Comparison of ENCODE assay signal across 9 cellular contexts in genomic region chr2:218570850-218571249, GRCh38. TPM values are rescaled to one million over a fixed set of nuclear protein-coding genes. Genes with fewer than 3 reads are reported as not detected.
DNase-seq lines count a peak whose midpoint lies in the region; ATAC-seq and TF ChIP-seq lines count a peak whose summit lies in the region.
"Had no signal": no experiment of that assay in that cellular context is flagged by ENCODE, and none has a peak within 500 bp of the region (broad histone marks: within the 10 kb centered on the region; RNA-seq: fewer than 3 reads in every experiment).

No MANE protein-coding gene starts in this region.

- H3K9ac ChIP-seq in HUES64 (ENCODE audit: low read depth, low read length), result peak overlapping the region; percentile 98; the same call in 1 of the 2 replicates

- peaks cover 61% of the 10 kb centered on the region for H3K36me3 ChIP-seq in HUES64 (ENCODE audit: insufficient read depth, low read length)

- ATAC-seq in GM21717 (IDR thresholded peaks at IDR 0.05; ENCODE audit: unreplicated experiment), result no peak

- peak overlapping the region; percentile 92 for H3K4me3 Mint-ChIP-seq in mesothelial cell of epicardium

- no peaks in the 10 kb centered on the region for H3K9me3 Mint-ChIP-seq in mesothelial cell of epicardium

- H3K36me3 Mint-ChIP-seq in mesothelial cell of epicardium, result peaks cover 2% of the 10 kb centered on the region

- no peaks in the 10 kb centered on the region for H3K27me3 ChIP-seq in HUES64 (ENCODE audit: insufficient read depth, low read length)

- in situ Hi-C loops in astrocyte of the cerebellum (cut with HindIII; ENCODE audit: low sequenced_read_pairs), result loop anchor here (5.0 kb wide), 1 partner anchor 86 kb away; the partner anchor contains the start of genes BCS1L and ZNF142

- WGBS in HUES64, result 86% methylated on average over 5 of the region's 6 CpGs

- peaks cover 17% of the 10 kb centered on the region for H3K4me1 ChIP-seq in HUES64 (ENCODE audit: insufficient read depth, low read length)

- TF ChIP-seq CTCF in astrocyte of the cerebellum (IDR thresholded peaks at IDR 0.05; ENCODE audit: low read depth, low read length, missing control alignments), result no peak
- no peak for TF ChIP-seq CTCF in mesothelial cell of epicardium (IDR thresholded peaks at IDR 0.05; ENCODE audit: unreplicated experiment)

- peak overlapping the region; percentile 95 for H3K27ac Mint-ChIP-seq in mesothelial cell of epicardium

- H3K9me3 ChIP-seq in HUES64 (ENCODE audit: insufficient read depth, low read depth, low read length), result no peaks in the 10 kb centered on the region

- peak; percentile 15 for DNase-seq in AG20443 (ENCODE audit: low spot score)
- DNase-seq in astrocyte of the cerebellum (ENCODE audit: low read depth), result no peak
- DNase-seq in mesothelial cell of epicardium (ENCODE audit: low spot score in 2 of 2, unreplicated experiment in 2 of 2), result no peak
- no peak for DNase-seq in NCI-H2227 treated with DMSO at 0.1 percent for 48 hours (lab: John Stamatoyannopoulos, UW)
- no peak for DNase-seq in NCI-H1436 treated with DMSO at 0.1 percent for 48 hours (lab: John Stamatoyannopoulos, UW)
- DNase-seq in NCI-H1930 (lab: John Stamatoyannopoulos, UW), result no peak
- DNase-seq: NCI-H526 had no signal

- no peak overlapping the region for H3K27ac ChIP-seq in HUES64 (ENCODE audit: low read depth, low read length)

- H3K4me3 ChIP-seq in HUES64 (ENCODE audit: low read length) (peak overlapping the region; percentile 87), astrocyte of the cerebellum (ENCODE audit: low read depth, low read length) (peak overlapping the region; percentile 81)

- peaks cover 36% of the 10 kb centered on the region for H3K4me1 Mint-ChIP-seq in mesothelial cell of epicardium

- no peaks in the 10 kb centered on the region for H3K27me3 Mint-ChIP-seq in mesothelial cell of epicardium (ENCODE audit: low read depth)

RNA-seq across cellular contexts. Expression of gene CNOT9, which starts 2.2 kb away (rescaled TPM):
- 78.1 TPM for polyA plus RNA-seq in HUES64 (2013, experiment 1 of 2)
- polyA plus RNA-seq in HUES64 (2013, experiment 2 of 2), result 74.8 TPM
- total RNA-seq in mesothelial cell of epicardium, result 54.5 to 57.4 TPM (median 57.0 TPM) in 3 replicates

RNA-seq across cellular contexts. Expression of gene USP37, which starts 2.7 kb away (rescaled TPM):
- polyA plus RNA-seq in HUES64 (2013, experiment 1 of 2), result 12.4 TPM
- 11.5 TPM for polyA plus RNA-seq in HUES64 (2013, experiment 2 of 2)
- 17.8 to 20.0 TPM (median 19.4 TPM) in 3 replicates for total RNA-seq in mesothelial cell of epicardium

RNA-seq across cellular contexts. Expression of gene PLCD4, which starts 36.8 kb away (rescaled TPM):
- 0.45 TPM for polyA plus RNA-seq in HUES64 (2013, experiment 1 of 2)
- polyA plus RNA-seq in HUES64 (2013, experiment 2 of 2), result 0.70 TPM
- total RNA-seq in mesothelial cell of epicardium, result 1.0 to 1.5 TPM (median 1.3 TPM) in 3 replicates
